ENCODE assay signal across 2 cellular contexts in genomic region chr13:114076329-114076761, GRCh38.
A peak's percentile ranks its signal among the peaks of the same experiment; 100 is the strongest.
TF ChIP-seq lines count a peak whose summit lies in the region.

No MANE protein-coding gene starts in this region.

TF ChIP-seq in GM12878, 131 proteins besides CTCF, POLR2A, EP300 and RAD21:
- TF ChIP-seq FOXM1 (IDR thresholded peaks at IDR 0.05; ENCODE audit: low read depth, low read length): no peak
- peak in 1 of 2 experiments; percentile 14; a peak in 1 of 4 replicates for TF ChIP-seq SRF (IDR thresholded peaks at IDR 0.05; ENCODE audit: low read depth in 2 of 2, low read length in 2 of 2)
- no peak for TF ChIP-seq BHLHE40 (IDR thresholded peaks at IDR 0.05; ENCODE audit: borderline replicate concordance in 1 of 2, low read depth in 2 of 2, low read length in 1 of 2)
- TF ChIP-seq BCL3 (IDR thresholded peaks at IDR 0.05; ENCODE audit: borderline replicate concordance, insufficient read depth, low read depth, low read length, poor library complexity, severe bottlenecking): peak; percentile 10
- no peak for TF ChIP-seq ASH2L (IDR thresholded peaks at IDR 0.05; ENCODE audit: borderline replicate concordance, low read depth)

TF ChIP-seq in SK-N-SH, 30 proteins besides CTCF, POLR2A, EP300 and RAD21:
- TF ChIP-seq SMC3 (IDR thresholded peaks at IDR 0.05; ENCODE audit: low read depth, low read length) (no peak), RFX5 (IDR thresholded peaks at IDR 0.05; ENCODE audit: low read length) (no peak), FOSL2 (IDR thresholded peaks at IDR 0.05; ENCODE audit: borderline replicate concordance, low read depth) (no peak), NRF1 (IDR thresholded peaks at IDR 0.05; ENCODE audit: low read depth, low read length) (no peak), EZH2phosphoT487 (IDR thresholded peaks at IDR 0.05; ENCODE audit: borderline replicate concordance, low read depth) (no peak), POLR2AphosphoS5 (IDR thresholded peaks at IDR 0.05; ENCODE audit: low read depth, low read length) (no peak), REST (IDR thresholded peaks at IDR 0.05; ENCODE audit: low read depth, low read length) (no peak), NFIC (IDR thresholded peaks at IDR 0.05; ENCODE audit: borderline replicate concordance) (no peak), MXI1 (IDR thresholded peaks at IDR 0.05; ENCODE audit: low read depth, low read length) (no peak), CHD2 (IDR thresholded peaks at IDR 0.05; ENCODE audit: low read length, partially characterized antibody) (no peak), RXRA (IDR thresholded peaks at IDR 0.05; ENCODE audit: borderline replicate concordance, low read depth) (no peak), MEF2A (IDR thresholded peaks at IDR 0.05; ENCODE audit: borderline replicate concordance, low read depth) (no peak), GATA2 (CRISPR knock-in tag; IDR thresholded peaks at IDR 0.05) (no peak), FOXM1 (IDR thresholded peaks at IDR 0.05; ENCODE audit: low read depth) (no peak), YY1 (IDR thresholded peaks at IDR 0.05; ENCODE audit: low read depth) (no peak), FOXJ3 (CRISPR knock-in tag; IDR thresholded peaks at IDR 0.05) (no peak), RCOR1 (IDR thresholded peaks at IDR 0.05; ENCODE audit: low read length) (no peak)
- TF ChIP-seq, protein P1, sequence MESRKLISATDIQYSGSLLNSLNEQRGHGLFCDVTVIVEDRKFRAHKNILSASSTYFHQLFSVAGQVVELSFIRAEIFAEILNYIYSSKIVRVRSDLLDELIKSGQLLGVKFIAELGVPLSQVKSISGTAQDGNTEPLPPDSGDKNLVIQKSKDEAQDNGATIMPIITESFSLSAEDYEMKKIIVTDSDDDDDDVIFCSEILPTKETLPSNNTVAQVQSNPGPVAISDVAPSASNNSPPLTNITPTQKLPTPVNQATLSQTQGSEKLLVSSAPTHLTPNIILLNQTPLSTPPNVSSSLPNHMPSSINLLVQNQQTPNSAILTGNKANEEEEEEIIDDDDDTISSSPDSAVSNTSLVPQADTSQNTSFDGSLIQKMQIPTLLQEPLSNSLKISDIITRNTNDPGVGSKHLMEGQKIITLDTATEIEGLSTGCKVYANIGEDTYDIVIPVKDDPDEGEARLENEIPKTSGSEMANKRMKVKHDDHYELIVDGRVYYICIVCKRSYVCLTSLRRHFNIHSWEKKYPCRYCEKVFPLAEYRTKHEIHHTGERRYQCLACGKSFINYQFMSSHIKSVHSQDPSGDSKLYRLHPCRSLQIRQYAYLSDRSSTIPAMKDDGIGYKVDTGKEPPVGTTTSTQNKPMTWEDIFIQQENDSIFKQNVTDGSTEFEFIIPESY (IDR thresholded peaks at IDR 0.05; ENCODE audit: borderline replicate concordance, low read depth): no peak
